In the genomic region with DNA sequence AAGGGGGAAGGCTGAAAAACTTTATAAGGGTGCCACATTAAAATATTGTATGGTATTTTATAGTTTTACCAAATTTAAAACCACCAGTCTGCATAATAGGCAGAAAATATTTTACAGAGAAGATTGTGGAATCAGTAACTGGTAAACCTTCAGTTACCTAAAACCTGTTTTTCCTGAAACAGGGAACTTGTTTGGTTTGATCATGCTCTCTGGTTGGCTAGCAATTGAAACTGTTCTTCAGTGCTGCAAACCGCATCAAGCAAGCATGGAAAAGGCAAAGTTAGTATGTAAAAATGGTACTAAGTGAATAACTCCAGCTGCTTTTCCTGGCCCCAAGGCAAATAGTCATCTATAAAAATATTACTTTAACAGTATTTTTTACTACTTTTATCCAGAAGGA, we compare ENCODE assay signal across 13 cellular contexts.
DNase-seq lines count a peak whose midpoint lies in the region; ATAC-seq and TF ChIP-seq lines count a peak whose summit lies in the region.
"Had no signal": no experiment of that assay in that cellular context is flagged by ENCODE, and none has a peak within 500 bp of the region (broad histone marks: within the 10 kb centered on the region; RNA-seq: fewer than 3 reads in every experiment).

No MANE protein-coding gene starts in this region.

- H2AFZ ChIP-seq in mammary epithelial cell (ENCODE audit: low read depth, low read length) (no peak overlapping the region), hepatocyte (no peak overlapping the region)

- H3K4me2 ChIP-seq in mammary epithelial cell (ENCODE audit: insufficient read depth, low read depth, low read length) (no peak overlapping the region), hepatocyte (no peak overlapping the region)

- TF ChIP-seq POLR2A in thyroid gland (IDR thresholded peaks at IDR 0.05), result no peak
- no peak for TF ChIP-seq POLR2A in gastroesophageal sphincter (IDR thresholded peaks at IDR 0.05)

- TF ChIP-seq CTCF in mammary epithelial cell (conservative IDR thresholded peaks at IDR 0.05 in 1 of 2, IDR thresholded peaks at IDR 0.05 in 1 of 2; ENCODE audit: extremely low read depth in 1 of 2, insufficient read depth in 1 of 2, low read depth in 1 of 2, low read length in 2 of 2), result no peak
- TF ChIP-seq CTCF in MCF 10A (IDR thresholded peaks at IDR 0.05; ENCODE audit: unreplicated experiment), result no peak
- no peak for TF ChIP-seq CTCF in hepatocyte (IDR thresholded peaks at IDR 0.05; ENCODE audit: poor library complexity)
- TF ChIP-seq CTCF in thyroid gland (IDR thresholded peaks at IDR 0.05), result no peak
- no peak for TF ChIP-seq CTCF in gastroesophageal sphincter (IDR thresholded peaks at IDR 0.05)

- H3K36me3 ChIP-seq in mammary epithelial cell (ENCODE audit: insufficient read depth, low read length), result no peaks in the 10 kb centered on the region
- no peaks in the 10 kb centered on the region for H3K36me3 ChIP-seq in hepatocyte (replicated peaks; ENCODE audit: insufficient read depth, low read depth)
- H3K36me3 ChIP-seq in thyroid gland, result no peaks in the 10 kb centered on the region
- no peaks in the 10 kb centered on the region for H3K36me3 ChIP-seq in gastroesophageal sphincter
- H3K36me3 ChIP-seq: SJSA1 had no signal

- no peaks in the 10 kb centered on the region for H3K9me2 ChIP-seq in hepatocyte (replicated peaks; ENCODE audit: insufficient read depth)

- no peaks in the 10 kb centered on the region for H3K36me3 Mint-ChIP-seq in MCF 10A (ENCODE audit: insufficient read depth, unreplicated experiment)

- no peak overlapping the region for H3K27ac Mint-ChIP-seq in MCF 10A (ENCODE audit: low read depth, unreplicated experiment)

- CTCF ChIA-PET in mammary epithelial cell (lab: Charles Lee; ENCODE audit: low non-redundant PET) (no interaction called here), MCF 10A (lab: Yijun Ruan, JAX) (no interaction called here)

- H3K4me1 ChIP-seq in mammary epithelial cell (ENCODE audit: insufficient read depth, low read length) (no peaks in the 10 kb centered on the region), hepatocyte (ENCODE audit: insufficient read depth) (no peaks in the 10 kb centered on the region), thyroid gland (peaks cover 0 to 5% of the 10 kb centered on the region in 2 donors), gastroesophageal sphincter (no peaks in the 10 kb centered on the region)
- H3K4me1 ChIP-seq: SJSA1 had no signal

- no peaks in the 10 kb centered on the region for H3K9me3 Mint-ChIP-seq in MCF 10A (ENCODE audit: unreplicated experiment)

- no peak for TF ChIP-seq EP300 in gastroesophageal sphincter (IDR thresholded peaks at IDR 0.05)

- no peak overlapping the region for H3K4me3 Mint-ChIP-seq in MCF 10A (ENCODE audit: unreplicated experiment)

- no peak overlapping the region for H3K27ac ChIP-seq in mammary epithelial cell (ENCODE audit: insufficient read depth, low read depth, low read length)
- no peak overlapping the region for H3K27ac ChIP-seq in hepatocyte
- H3K27ac ChIP-seq in thyroid gland, result peak overlapping the region in 1 of 3 donors; percentile 35
- no peak overlapping the region for H3K27ac ChIP-seq in gastroesophageal sphincter
- H3K27ac ChIP-seq: C4-2B, RWPE1, SJSA1 had no signal

- no peaks in the 10 kb centered on the region for H4K20me1 ChIP-seq in mammary epithelial cell (ENCODE audit: insufficient read depth, low read length)
- no peaks in the 10 kb centered on the region for H4K20me1 ChIP-seq in hepatocyte (ENCODE audit: insufficient read depth, poor library complexity, severe bottlenecking)

- H3K79me2 ChIP-seq in mammary epithelial cell (ENCODE audit: insufficient read depth, low read length) (no peaks in the 10 kb centered on the region), hepatocyte (no peaks in the 10 kb centered on the region)

- no peaks in the 10 kb centered on the region for H3K27me3 Mint-ChIP-seq in MCF 10A (ENCODE audit: insufficient read depth, unreplicated experiment)

- in situ Hi-C loops in mammary epithelial cell (cut with MboI; ENCODE audit: low sequenced_read_pairs in 2 of 2), result no loop called here

- dilution Hi-C loops in mammary epithelial cell (cut with HindIII; ENCODE audit: low sequenced_read_pairs), result no loop called here

- POLR2A ChIA-PET in MCF 10A (lab: Yijun Ruan, JAX), result no interaction called here

- H3K4me3 ChIP-seq in mammary epithelial cell (replicated peaks in 1 of 3; ENCODE audit: insufficient read depth in 1 of 3, low read depth in 2 of 3, low read length in 3 of 3) (no peak overlapping the region), hepatocyte (no peak overlapping the region), thyroid gland (replicated peaks in 1 of 3) (no peak overlapping the region), gastroesophageal sphincter (no peak overlapping the region)
- H3K4me3 ChIP-seq: SJSA1 had no signal

- H3K27me3 ChIP-seq in mammary epithelial cell (ENCODE audit: insufficient read depth, low read length), result no peaks in the 10 kb centered on the region
- no peaks in the 10 kb centered on the region for H3K27me3 ChIP-seq in hepatocyte
- H3K27me3 ChIP-seq in thyroid gland, result no peaks in the 10 kb centered on the region
- no peaks in the 10 kb centered on the region for H3K27me3 ChIP-seq in gastroesophageal sphincter

- 58% methylated on average over 1 of the region's 1 CpG for WGBS in mammary epithelial cell (ENCODE audit: low coverage, missing lambda C conversion rate)
- 57% methylated on average over 1 of the region's 1 CpG for WGBS in hepatocyte (ENCODE audit: low lambda C conversion rate, missing lambda C conversion rate)
- WGBS in thyroid gland, 2 donors, result 53 to 58% methylated on average over 1 of the region's 1 CpG
- 69 to 88% methylated on average over 1 of the region's 1 CpG for WGBS in gastroesophageal sphincter (ENCODE audit: low coverage in 1 of 2), 2 donors

- intact Hi-C loops in mammary epithelial cell (cut with micrococcal nuclease) (no loop called here), MCF 10A (cut with micrococcal nuclease) (no loop called here), thyroid gland (cut with DNase I) (no loop called here)

- ATAC-seq in gastroesophageal sphincter (no peak), GM18873 (IDR thresholded peaks at IDR 0.05; ENCODE audit: low FRiP score, unreplicated experiment) (no peak)

- DNase-seq in mammary epithelial cell, result peak; percentile 17
- no peak for DNase-seq in MCF 10A (ENCODE audit: unreplicated experiment)
- peak; percentile 13 for DNase-seq in NCI-H510A treated with DMSO at 0.1 percent for 48 hours (lab: John Stamatoyannopoulos, UW)
- DNase-seq in hepatocyte (ENCODE audit: low spot score), result peak; percentile 6
- peak; percentile 13 to 27 for DNase-seq in thyroid gland
- no peak for DNase-seq in activated CD4-positive, alpha-beta T cell treated with anti-CD3 and anti-CD28 coated beads, Interleukin-2, amount 50 U/mL, for 4 hours
- DNase-seq: NCI-H187 treated with DMSO at 0.1 percent for 48 hours, SW 1271 had no signal

- no peaks in the 10 kb centered on the region for H3K4me1 Mint-ChIP-seq in MCF 10A (ENCODE audit: insufficient read depth, unreplicated experiment)

- BruUV-seq in mammary epithelial cell (replicated peaks; lab: Mats Ljungman, UMichigan) (no TSS peak), MCF 10A (replicated peaks; lab: Mats Ljungman, UMichigan) (no TSS peak)

- H3K9me3 ChIP-seq in mammary epithelial cell (replicated peaks; ENCODE audit: insufficient read depth, low read length) (no peaks in the 10 kb centered on the region), hepatocyte (ENCODE audit: low read depth) (no peaks in the 10 kb centered on the region), thyroid gland (no peaks in the 10 kb centered on the region), gastroesophageal sphincter (no peaks in the 10 kb centered on the region)
- H3K9me3 ChIP-seq: SJSA1 had no signal

- H3K9ac ChIP-seq in mammary epithelial cell (ENCODE audit: insufficient read depth, low read length), result no peak overlapping the region

Comparison
In these comparisons a context has a peak if more than half of its experiments do, and no peak if none do; other contexts are left out.
1. DNase-seq: peak in mammary epithelial cell (single experiment), NCI-H510A treated with DMSO at 0.1 percent for 48 hours (single experiment), hepatocyte (single experiment) and thyroid gland (2 of 2); none in MCF 10A (single experiment) and activated CD4-positive, alpha-beta T cell treated with anti-CD3 and anti-CD28 coated beads, Interleukin-2, amount 50 U/mL, for 4 hours (0 of 2).